Comparison of ENCODE assay signal across 17 cellular contexts in genomic region chr18:74283255-74283554, GRCh38. TPM values are rescaled to one million over a fixed set of nuclear protein-coding genes. Genes with fewer than 3 reads are reported as not detected.
DNase-seq lines count a peak whose midpoint lies in the region; ATAC-seq, FAIRE-seq and TF ChIP-seq lines count a peak whose summit lies in the region.
"Had no signal": no experiment of that assay in that cellular context is flagged by ENCODE, and none has a peak within 500 bp of the region (broad histone marks: within the 10 kb centered on the region; RNA-seq: fewer than 3 reads in every experiment).

No MANE protein-coding gene starts in this region.

- no peak for TF ChIP-seq EP300 in transverse colon (IDR thresholded peaks at IDR 0.05; ENCODE audit: low read depth)

- DNase-seq in activated T-cell treated with anti-CD3 and anti-CD28 coated beads, Interleukin-2, amount 50 U/mL, for 4 hours = peak; percentile 15
- no peak for DNase-seq in activated T-cell treated with anti-CD3 and anti-CD28 coated beads for 4 hours
- no peak for DNase-seq in right lobe of liver
- DNase-seq in transverse colon = no peak
- DNase-seq in RCC 7860 (ENCODE audit: low spot score) = no peak
- no peak for DNase-seq in retina
- DNase-seq: activated naive CD8-positive, alpha-beta T cell treated with anti-CD3 and anti-CD28 coated beads, Interleukin-2, amount 10 ng/mL, durations not matched to agents 7 days and 5 days; left ventricle myocardium superior; NCI-H1694 treated with DMSO at 0.1 percent for 48 hours; NK-92 treated with Interleukin-12 subunit alpha and Interleukin-12 subunit beta, amount 100 ng/mL, for 24 hours; SK-N-SH; stimulated activated CD4-positive, alpha-beta T cell treated with anti-CD3 and anti-CD28 coated beads, Interleukin-2, amount 100 ng/mL, for 24 hours had no signal

- H3K4me1 Mint-ChIP-seq in activated T-cell treated with anti-CD3 and anti-CD28 coated beads, Interleukin-2, amount 50 U/mL, for 4 hours (ENCODE audit: low read depth) = peaks cover 21% of the 10 kb centered on the region
- H3K4me1 Mint-ChIP-seq in activated T-helper 17 cell treated with anti-CD3 and anti-CD28 coated beads, Interleukin-2, amount 50 U/mL, for 72 hours = peaks cover 23% of the 10 kb centered on the region

- H3K27ac ChIP-seq in right lobe of liver = peak overlapping the region; percentile 83 to 95 (median 89)
- peak overlapping the region; percentile 61 to 91 (median 78) for H3K27ac ChIP-seq in transverse colon

- peak; percentile 46 to 77 for ATAC-seq in activated T-cell treated with anti-CD3 and anti-CD28 coated beads, Interleukin-2, amount 50 U/mL, for 4 hours
- peak; percentile 79 for ATAC-seq in activated T-helper 17 cell treated with anti-CD3 and anti-CD28 coated beads, Interleukin-2, amount 50 U/mL, for 72 hours (replicated peaks)
- ATAC-seq in right lobe of liver (peak in 2 of 4 donors; percentile 0 to 7), HG03159 (IDR thresholded peaks at IDR 0.05; ENCODE audit: unreplicated experiment) (no peak)
- ATAC-seq: left ventricle myocardium superior had no signal

- in situ Hi-C loops in transverse colon (cut with MboI; ENCODE audit: low pct_ligation_motif_present in 1 of 4, low pct_unique_long_range_greater_than_20kb in 1 of 4, low sequenced_read_pairs in 3 of 4) = no loop called here

- H3K27ac Mint-ChIP-seq in activated T-helper 17 cell treated with anti-CD3 and anti-CD28 coated beads, Interleukin-2, amount 50 U/mL, for 72 hours = peak overlapping the region; percentile 34
- H3K27ac Mint-ChIP-seq: dendritic cell treated with granulocyte-macrophage colony-stimulating factor and Interleukin-4, amounts not matched to agents 40 ng/mL and 50 ng/mL, for 4 days had no signal

- no peaks in the 10 kb centered on the region for H3K27me3 ChIP-seq in right lobe of liver
- H3K27me3 ChIP-seq in transverse colon = no peaks in the 10 kb centered on the region

- peak overlapping the region in 2 of 3 donors; percentile 33 to 95 for H3K4me3 ChIP-seq in right lobe of liver
- H3K4me3 ChIP-seq in transverse colon = no peak overlapping the region

- 28% methylated on average over 5 of the region's 5 CpGs for WGBS in right lobe of liver (ENCODE audit: insufficient coverage, low coverage, low lambda C conversion rate, missing lambda C conversion rate)
- 59 to 82% methylated on average over 5 of the region's 5 CpGs for WGBS in transverse colon (ENCODE audit: low coverage in 1 of 2), 2 donors

- no peaks in the 10 kb centered on the region for H3K9me3 ChIP-seq in right lobe of liver
- no peaks in the 10 kb centered on the region for H3K9me3 ChIP-seq in transverse colon
- H3K9me3 ChIP-seq: SK-N-SH had no signal

- H3K4me1 ChIP-seq in right lobe of liver = peaks cover 7 to 75% (median 39%) of the 10 kb centered on the region in 4 donors
- H3K4me1 ChIP-seq in transverse colon = peaks cover 27 to 48% (median 41%) of the 10 kb centered on the region in 4 donors

- intact Hi-C loops in right lobe of liver (cut with DNase I) (loop anchor here in 1 of 2 donors (10.0 kb wide), 1 partner anchor 68 kb away; no protein-coding TSS in a partner anchor), transverse colon (cut with DNase I; ENCODE audit: low total_unique reads) (no loop called here)

- no peak overlapping the region for H3K4me3 Mint-ChIP-seq in activated T-cell treated with anti-CD3 and anti-CD28 coated beads, Interleukin-2, amount 50 U/mL, for 4 hours
- H3K4me3 Mint-ChIP-seq in activated T-helper 17 cell treated with anti-CD3 and anti-CD28 coated beads, Interleukin-2, amount 50 U/mL, for 72 hours = no peak overlapping the region
- H3K4me3 Mint-ChIP-seq: activated naive CD8-positive, alpha-beta T cell treated with anti-CD3 and anti-CD28 coated beads, Interleukin-2, amount 10 ng/mL, durations not matched to agents 7 days and 5 days; dendritic cell treated with granulocyte-macrophage colony-stimulating factor and Interleukin-4, amounts not matched to agents 40 ng/mL and 50 ng/mL, for 4 days had no signal

- H3K36me3 ChIP-seq in right lobe of liver = peaks cover 0 to 16% (median 0%) of the 10 kb centered on the region in 4 donors
- H3K36me3 ChIP-seq in transverse colon = no peaks in the 10 kb centered on the region

- TF ChIP-seq POLR2A in right lobe of liver (IDR thresholded peaks at IDR 0.05) = no peak
- TF ChIP-seq POLR2A in transverse colon (IDR thresholded peaks at IDR 0.05) = no peak

- H3K27me3 Mint-ChIP-seq in activated T-cell treated with anti-CD3 and anti-CD28 coated beads, Interleukin-2, amount 50 U/mL, for 4 hours (ENCODE audit: low read depth) = no peaks in the 10 kb centered on the region
- no peaks in the 10 kb centered on the region for H3K27me3 Mint-ChIP-seq in activated T-helper 17 cell treated with anti-CD3 and anti-CD28 coated beads, Interleukin-2, amount 50 U/mL, for 72 hours
- H3K27me3 Mint-ChIP-seq: activated naive CD8-positive, alpha-beta T cell treated with anti-CD3 and anti-CD28 coated beads, Interleukin-2, amount 10 ng/mL, durations not matched to agents 7 days and 5 days; dendritic cell treated with granulocyte-macrophage colony-stimulating factor and Interleukin-4, amounts not matched to agents 40 ng/mL and 50 ng/mL, for 4 days had no signal

- H3K9me3 Mint-ChIP-seq in activated T-cell treated with anti-CD3 and anti-CD28 coated beads, Interleukin-2, amount 50 U/mL, for 4 hours = no peaks in the 10 kb centered on the region
- H3K9me3 Mint-ChIP-seq in activated T-helper 17 cell treated with anti-CD3 and anti-CD28 coated beads, Interleukin-2, amount 50 U/mL, for 72 hours = no peaks in the 10 kb centered on the region
- H3K9me3 Mint-ChIP-seq: activated naive CD8-positive, alpha-beta T cell treated with anti-CD3 and anti-CD28 coated beads, Interleukin-2, amount 10 ng/mL, durations not matched to agents 7 days and 5 days; dendritic cell treated with granulocyte-macrophage colony-stimulating factor and Interleukin-4, amounts not matched to agents 40 ng/mL and 50 ng/mL, for 4 days had no signal

- peaks cover 1% of the 10 kb centered on the region for H3K36me3 Mint-ChIP-seq in activated T-cell treated with anti-CD3 and anti-CD28 coated beads, Interleukin-2, amount 50 U/mL, for 4 hours (ENCODE audit: insufficient read depth)
- no peaks in the 10 kb centered on the region for H3K36me3 Mint-ChIP-seq in activated T-helper 17 cell treated with anti-CD3 and anti-CD28 coated beads, Interleukin-2, amount 50 U/mL, for 72 hours (ENCODE audit: low read depth)
- H3K36me3 Mint-ChIP-seq: activated naive CD8-positive, alpha-beta T cell treated with anti-CD3 and anti-CD28 coated beads, Interleukin-2, amount 10 ng/mL, durations not matched to agents 7 days and 5 days had no signal

- no peak for FAIRE-seq in RCC 7860 (lab: Jason Lieb, UNC)
- FAIRE-seq: frontal cortex had no signal

- no peak for TF ChIP-seq CTCF in right lobe of liver (IDR thresholded peaks at IDR 0.05)
- no peak for TF ChIP-seq CTCF in transverse colon (IDR thresholded peaks at IDR 0.05)

RNA-seq across cellular contexts. Expression of gene CYB5A, which starts 8.6 kb away (rescaled TPM):
- 10 to 100 TPM; 40.6 to 46.5 (median 45.9) TPM for total RNA-seq in activated T-cell treated with anti-CD3 and anti-CD28 coated beads, Interleukin-2, amount 50 U/mL, for 4 hours
- total RNA-seq in activated T-helper 17 cell treated with anti-CD3 and anti-CD28 coated beads, Interleukin-2, amount 50 U/mL, for 72 hours = 10 to 100 TPM; 32.5 to 33.6 TPM
- 1,000 to 10,000 TPM in 2 of 6 experiments, 100 to 1,000 TPM in 4; 817 to 1,434 (median 907) TPM for total RNA-seq in right lobe of liver
- total RNA-seq in transverse colon = 100 to 1,000 TPM in 3 of 4 donors, 10 to 100 TPM in 1; 34.0 to 236 (median 173) TPM

RNA-seq across cellular contexts. Expression of gene C18orf63, which starts 32.4 kb away (rescaled TPM):
- not detected for total RNA-seq in activated T-cell treated with anti-CD3 and anti-CD28 coated beads, Interleukin-2, amount 50 U/mL, for 4 hours
- total RNA-seq in activated T-helper 17 cell treated with anti-CD3 and anti-CD28 coated beads, Interleukin-2, amount 50 U/mL, for 72 hours = not detected
- total RNA-seq in right lobe of liver = not detected
- total RNA-seq in transverse colon = not detected
- total RNA-seq: activated naive CD8-positive, alpha-beta T cell treated with anti-CD3 and anti-CD28 coated beads, Interleukin-2, amount 10 ng/mL, durations not matched to agents 7 days and 5 days; frontal cortex; left ventricle myocardium superior; omental fat pad had no signal

Comparison
In these comparisons a context has a peak if more than half of its experiments do, and no peak if none do; other contexts are left out.
1. H3K4me3 ChIP-seq: peak in right lobe of liver (2 of 3); none in transverse colon (0 of 4).